Comparison of ENCODE assay signal across 15 cellular contexts in genomic region chr1:158008630-158009029, GRCh38. TPM values are rescaled to one million over a fixed set of nuclear protein-coding genes. Genes with fewer than 3 reads are reported as not detected.
DNase-seq lines count a peak whose midpoint lies in the region; ATAC-seq and TF ChIP-seq lines count a peak whose summit lies in the region.
"Had no signal": no experiment of that assay in that cellular context is flagged by ENCODE, and none has a peak within 500 bp of the region (broad histone marks: within the 10 kb centered on the region; RNA-seq: fewer than 3 reads in every experiment).

No MANE protein-coding gene starts in this region.

- no peak overlapping the region for H3K27ac Mint-ChIP-seq in activated CD4-positive, alpha-beta T cell treated with anti-CD3 and anti-CD28 coated beads, Interleukin-2, amount 10 ng/mL, durations not matched to agents 24 days and 14 days
- H3K27ac Mint-ChIP-seq: activated T-cell treated with anti-CD3 and anti-CD28 coated beads, Interleukin-2, amount 50 U/mL, for 24 hours had no signal

- H3F3A ChIP-seq in GM23248 (ENCODE audit: insufficient read depth): peaks cover 56% of the 10 kb centered on the region

- in situ Hi-C loops in GM23248 (cut with MboI): no loop called here

- DNase-seq in GM23248 (peak; percentile 47), hepatocyte (ENCODE audit: low spot score) (no peak), psoas muscle (peak in 1 of 2 donors; percentile 27), NCI-H2081 (lab: John Stamatoyannopoulos, UW) (no peak), OCI-M2 (lab: John Stamatoyannopoulos, UW; ENCODE audit: unreplicated experiment) (no peak)
- DNase-seq in activated CD4-positive, alpha-beta T cell treated with anti-CD3 and anti-CD28 coated beads, Interleukin-2, amount 10 ng/mL, durations not matched to agents 24 days and 14 days: no peak
- DNase-seq: activated T-cell treated with anti-CD3 and anti-CD28 coated beads, Interleukin-2, amount 50 U/mL, for 24 hours; C1 segment of cervical spinal cord; NCI-H2107; stimulated activated CD4-positive, alpha-beta T cell treated with anti-CD3 and anti-CD28 coated beads, Interleukin-1b, Interleukin-23, amount 100 ng/mL, for 48 hours; stimulated activated naive CD4-positive, alpha-beta T cell had no signal

- no peaks in the 10 kb centered on the region for H3K9me2 ChIP-seq in GM23248 (ENCODE audit: insufficient read depth)
- H3K9me2 ChIP-seq in hepatocyte (replicated peaks; ENCODE audit: insufficient read depth): no peaks in the 10 kb centered on the region

- H4K20me1 ChIP-seq in GM23248 (ENCODE audit: insufficient read depth) (no peaks in the 10 kb centered on the region), hepatocyte (ENCODE audit: insufficient read depth, poor library complexity, severe bottlenecking) (no peaks in the 10 kb centered on the region)

- ATAC-seq in psoas muscle (no peak), HG03097 (IDR thresholded peaks at IDR 0.05; ENCODE audit: low FRiP score, unreplicated experiment) (no peak)

- H3K27me3 Mint-ChIP-seq in activated CD4-positive, alpha-beta T cell treated with anti-CD3 and anti-CD28 coated beads, Interleukin-2, amount 10 ng/mL, durations not matched to agents 24 days and 14 days: peaks cover 3% of the 10 kb centered on the region

- no peaks in the 10 kb centered on the region for H3K27me3 ChIP-seq in GM23248 (replicated peaks; ENCODE audit: insufficient read depth)
- H3K27me3 ChIP-seq in hepatocyte: no peaks in the 10 kb centered on the region
- H3K27me3 ChIP-seq in psoas muscle (ENCODE audit: insufficient read depth in 3 of 3, low read length in 2 of 3): peaks cover 0 to 6% (median 0%) of the 10 kb centered on the region in 3 donors

- TF ChIP-seq CTCF in hepatocyte (IDR thresholded peaks at IDR 0.05; ENCODE audit: poor library complexity) (no peak), psoas muscle (IDR thresholded peaks at IDR 0.05) (no peak)

- intact Hi-C loops in psoas muscle (cut with DNase I): no loop called here
- intact Hi-C loops in activated CD4-positive, alpha-beta T cell treated with anti-CD3 and anti-CD28 coated beads, Interleukin-2, amount 10 ng/mL, durations not matched to agents 24 days and 14 days (cut with micrococcal nuclease): loop anchor here (5.0 kb wide), 1 partner anchor 49 kb away; no protein-coding TSS in a partner anchor

- H3K4me3 Mint-ChIP-seq in activated CD4-positive, alpha-beta T cell treated with anti-CD3 and anti-CD28 coated beads, Interleukin-2, amount 10 ng/mL, durations not matched to agents 24 days and 14 days: no peak overlapping the region
- H3K4me3 Mint-ChIP-seq: activated T-cell treated with anti-CD3 and anti-CD28 coated beads, Interleukin-2, amount 50 U/mL, for 24 hours; central memory CD8-positive, alpha-beta T cell had no signal

- H3K36me3 Mint-ChIP-seq in activated CD4-positive, alpha-beta T cell treated with anti-CD3 and anti-CD28 coated beads, Interleukin-2, amount 10 ng/mL, durations not matched to agents 24 days and 14 days (ENCODE audit: low read depth): no peaks in the 10 kb centered on the region

- H3K4me2 ChIP-seq in GM23248 (ENCODE audit: unreplicated experiment) (peak overlapping the region; percentile 81), hepatocyte (no peak overlapping the region)

- H2AFZ ChIP-seq in GM23248 (no peak overlapping the region), hepatocyte (no peak overlapping the region)

- peaks cover 90% of the 10 kb centered on the region for H3K4me1 ChIP-seq in GM23248 (ENCODE audit: insufficient read depth)
- H3K4me1 ChIP-seq in hepatocyte (ENCODE audit: insufficient read depth): peaks cover 57% of the 10 kb centered on the region
- H3K4me1 ChIP-seq in psoas muscle: peaks cover 10% of the 10 kb centered on the region

- H3K4me3 ChIP-seq in GM23248 (no peak overlapping the region), hepatocyte (no peak overlapping the region), psoas muscle (no peak overlapping the region)

- whole genome bisulfite sequencing in GM23248 (ENCODE audit: low coverage in 1 of 2, low lambda C conversion rate in 2 of 2, missing lambda C conversion rate in 2 of 2), 2 experiments: 37 to 41% methylated on average over 6 of the region's 6 CpGs
- 66 to 79% (median 75%) methylated on average over 6 of the region's 6 CpGs for WGBS in adipose tissue, 3 donors
- 64% methylated on average over 6 of the region's 6 CpGs for WGBS in hepatocyte (ENCODE audit: low lambda C conversion rate, missing lambda C conversion rate)
- WGBS in psoas muscle, 3 donors: 49 to 62% (median 50%) methylated on average over 6 of the region's 6 CpGs

- H3K9me3 Mint-ChIP-seq in activated CD4-positive, alpha-beta T cell treated with anti-CD3 and anti-CD28 coated beads, Interleukin-2, amount 10 ng/mL, durations not matched to agents 24 days and 14 days: no peaks in the 10 kb centered on the region
- H3K9me3 Mint-ChIP-seq: activated T-cell treated with anti-CD3 and anti-CD28 coated beads, Interleukin-2, amount 50 U/mL, for 24 hours; central memory CD8-positive, alpha-beta T cell had no signal

- H3K79me2 ChIP-seq in GM23248 (ENCODE audit: insufficient read depth) (peaks cover 89% of the 10 kb centered on the region), hepatocyte (peaks cover 85% of the 10 kb centered on the region)

- no peaks in the 10 kb centered on the region for H3K4me1 Mint-ChIP-seq in activated CD4-positive, alpha-beta T cell treated with anti-CD3 and anti-CD28 coated beads, Interleukin-2, amount 10 ng/mL, durations not matched to agents 24 days and 14 days
- H3K4me1 Mint-ChIP-seq: central memory CD8-positive, alpha-beta T cell had no signal

- H3K9ac ChIP-seq in GM23248: 0 out of 2 replicates have a peak overlapping the region, but pooled peaks have one; percentile 72

- no peaks in the 10 kb centered on the region for H3K36me3 ChIP-seq in GM23248 (ENCODE audit: low read depth)
- no peaks in the 10 kb centered on the region for H3K36me3 ChIP-seq in hepatocyte (replicated peaks; ENCODE audit: insufficient read depth, low read depth)
- H3K36me3 ChIP-seq in psoas muscle (ENCODE audit: insufficient read depth in 1 of 2, low read depth in 1 of 2): no peaks in the 10 kb centered on the region

- H3K27ac ChIP-seq in GM23248 (peak overlapping the region; percentile 89), adipose tissue (ENCODE audit: low read depth, low read length) (peak overlapping the region; percentile 25), hepatocyte (peak overlapping the region; percentile 98), psoas muscle (peak overlapping the region; percentile 50)
- H3K27ac ChIP-seq: VCaP had no signal

- H3K9me3 ChIP-seq in GM23248 (ENCODE audit: low read depth): no peaks in the 10 kb centered on the region
- H3K9me3 ChIP-seq in hepatocyte (ENCODE audit: low read depth): no peaks in the 10 kb centered on the region
- no peaks in the 10 kb centered on the region for H3K9me3 ChIP-seq in psoas muscle

RNA-seq across cellular contexts. Expression of gene KIRREL1, which starts 15.2 kb away (rescaled TPM):
- total RNA-seq in GM23248 (2014; rRNA removed; shearing (Covaris generic)): 108 and 110 TPM in 2 replicates
- 33.3 and 33.7 TPM in 2 replicates for polyA plus RNA-seq in GM23248 (2016; fragmentation: Nextera tagmentation; extraction: Ambion mirVana)
- 10 to 100 TPM in 2 of 3 donors, 1 to 10 TPM in 1; 3.5 to 41.1 (median 19.7) TPM for polyA plus RNA-seq in adipose tissue
- 33.5 and 47.1 TPM in 2 replicates for total RNA-seq in hepatocyte
- 14.8 and 20.4 TPM in 2 replicates for polyA plus RNA-seq in hepatocyte
- total RNA-seq in psoas muscle: 1 to 10 TPM; 4.3 to 7.6 (median 6.4) TPM
- polyA plus RNA-seq in psoas muscle: 1 to 10 TPM; 1.3 to 2.2 (median 1.8) TPM
- total RNA-seq in activated CD4-positive, alpha-beta T cell treated with anti-CD3 and anti-CD28 coated beads, Interleukin-2, amount 10 ng/mL, durations not matched to agents 24 days and 14 days: 0.02 TPM in 1 of 2 replicates, not detected in the other

Comparison
In these comparisons a context has a peak if more than half of its experiments do, and no peak if none do; other contexts are left out.
1. H3K27ac ChIP-seq: peak in every context shown above with its lines; median percentile 98 in hepatocyte; 89 in GM23248; 50 in psoas muscle; 25 in adipose tissue.